Comparison of ENCODE assay signal across 8 cellular contexts in genomic region chr1:246930830-246931548, GRCh38. TPM values are rescaled to one million over a fixed set of nuclear protein-coding genes. Genes with fewer than 3 reads are reported as not detected.
DNase-seq lines count a peak whose midpoint lies in the region; ATAC-seq and TF ChIP-seq lines count a peak whose summit lies in the region.

No MANE protein-coding gene starts in this region.

- H3K27ac ChIP-seq in KMS-11: peak overlapping the region; percentile 91
- peak overlapping the region; percentile 98 for H3K27ac ChIP-seq in WERI-Rb-1
- H3K27ac ChIP-seq in layer of hippocampus (ENCODE audit: low read depth, low read length): peak overlapping the region; percentile 94

- H4K20me1 ChIP-seq in KMS-11 (ENCODE audit: insufficient read depth): no peaks in the 10 kb centered on the region

- H3K79me2 ChIP-seq in KMS-11 (ENCODE audit: insufficient read depth, low read depth): peaks cover 51% of the 10 kb centered on the region

- peak overlapping the region; percentile 80 for H2AFZ ChIP-seq in KMS-11 (ENCODE audit: low read depth)

- H3K4me1 ChIP-seq in KMS-11 (ENCODE audit: low read depth, poor library complexity, severe bottlenecking): peaks cover 19% of the 10 kb centered on the region

- no peaks in the 10 kb centered on the region for H3K9me3 ChIP-seq in WERI-Rb-1 (ENCODE audit: severe bottlenecking)

- peak; percentile 24 for ATAC-seq in GM21825 (IDR thresholded peaks at IDR 0.05; ENCODE audit: unreplicated experiment)

- H3K4me2 ChIP-seq in KMS-11: peak overlapping the region; percentile 83

- H3K4me3 ChIP-seq in KMS-11 (IDR thresholded peaks at IDR 0.05; ENCODE audit: insufficient read depth, low read depth, low read length) (peak overlapping the region; percentile 74), WERI-Rb-1 (ENCODE audit: low read depth, low read length) (peak overlapping the region; percentile 82)

- DNase-seq in DMS53 (lab: John Stamatoyannopoulos, UW) (peak; percentile 76), DMS53 treated with DMSO at 0.1 percent for 48 hours (lab: John Stamatoyannopoulos, UW; ENCODE audit: unreplicated experiment) (no peak), WERI-Rb-1 (peak; percentile 59), cerebellum (ENCODE audit: low spot score) (peak; percentile 48)
- DNase-seq in stimulated activated CD4-positive, alpha-beta T cell treated with anti-CD3 and anti-CD28 coated beads, Interleukin-2, amount 100 ng/mL, for 24 hours: peak; percentile 51 to 56

- TF ChIP-seq CTCF in KMS-11 (conservative IDR thresholded peaks at IDR 0.05; ENCODE audit: low read depth, low read length): no peak
- no peak for TF ChIP-seq CTCF in WERI-Rb-1 (IDR thresholded peaks at IDR 0.05; ENCODE audit: low read depth, low read length)

- H3K9ac ChIP-seq in KMS-11: peak overlapping the region; percentile 92

- H3K27me3 ChIP-seq in KMS-11 (ENCODE audit: insufficient read depth, low read depth) (no peaks in the 10 kb centered on the region), WERI-Rb-1 (ENCODE audit: insufficient read depth, low read depth, severe bottlenecking) (no peaks in the 10 kb centered on the region), layer of hippocampus (ENCODE audit: control insufficient read depth, insufficient read depth, low read length) (no peaks in the 10 kb centered on the region)

- H3K36me3 ChIP-seq in KMS-11 (ENCODE audit: insufficient read depth) (peaks cover 8% of the 10 kb centered on the region; the same call in 1 of the 2 replicates), WERI-Rb-1 (peaks cover 40% of the 10 kb centered on the region)

RNA-seq across cellular contexts. Expression of gene AHCTF1, which starts 0.8 kb away (rescaled TPM):
- total RNA-seq in cerebellum: 36.7 TPM
